13 cellular contexts compared by ENCODE assay signal in genomic region chr4:80393246-80393969, GRCh38. TPM values are rescaled to one million over a fixed set of nuclear protein-coding genes. Genes with fewer than 3 reads are reported as not detected.
DNase-seq lines count a peak whose midpoint lies in the region; ATAC-seq and TF ChIP-seq lines count a peak whose summit lies in the region.
"Had no signal": no experiment of that assay in that cellular context is flagged by ENCODE, and none has a peak within 500 bp of the region (broad histone marks: within the 10 kb centered on the region; RNA-seq: fewer than 3 reads in every experiment).

No MANE protein-coding gene starts in this region.

- peaks cover 6% of the 10 kb centered on the region for H3K4me1 Mint-ChIP-seq in activated CD8-positive, alpha-beta memory T cell treated with anti-CD3 and anti-CD28 coated beads, Interleukin-2, amount 10 ng/mL, durations not matched to agents 7 days and 5 days

- H2BK12ac ChIP-seq in trophoblast cell (ENCODE audit: low read length): no peak overlapping the region

- no peak overlapping the region for H3K4ac ChIP-seq in trophoblast cell (ENCODE audit: low read depth, low read length)

- H3K4me3 ChIP-seq in astrocyte of the cerebellum (ENCODE audit: low read depth, low read length) (no peak overlapping the region), trophoblast cell (ENCODE audit: low read depth, low read length) (no peak overlapping the region), mucosa of descending colon (no peak overlapping the region)

- no peaks in the 10 kb centered on the region for H3K79me2 ChIP-seq in trophoblast cell (ENCODE audit: control insufficient read depth, insufficient read depth, low read length, poor library complexity)

- H3K4me3 Mint-ChIP-seq in activated CD8-positive, alpha-beta memory T cell treated with anti-CD3 and anti-CD28 coated beads, Interleukin-2, amount 10 ng/mL, durations not matched to agents 7 days and 5 days: no peak overlapping the region

- no peaks in the 10 kb centered on the region for H3K79me1 ChIP-seq in trophoblast cell (ENCODE audit: low read length)

- no peaks in the 10 kb centered on the region for H3K36me3 Mint-ChIP-seq in activated CD8-positive, alpha-beta memory T cell treated with anti-CD3 and anti-CD28 coated beads, Interleukin-2, amount 10 ng/mL, durations not matched to agents 7 days and 5 days

- no peak overlapping the region for H2AK5ac ChIP-seq in trophoblast cell (ENCODE audit: low read length)

- TF ChIP-seq CTCF in astrocyte of the cerebellum (IDR thresholded peaks at IDR 0.05; ENCODE audit: low read depth, low read length, missing control alignments) (no peak), mucosa of descending colon (IDR thresholded peaks at IDR 0.05) (no peak)

- H3K4me2 ChIP-seq in trophoblast cell (ENCODE audit: low read length): no peak overlapping the region

- no peak overlapping the region for H4K12ac ChIP-seq in trophoblast cell (ENCODE audit: low read depth, low read length)

- no peaks in the 10 kb centered on the region for H3K27me3 ChIP-seq in trophoblast cell (ENCODE audit: insufficient read depth, low read length)

- no peak overlapping the region for H3K27ac Mint-ChIP-seq in activated CD8-positive, alpha-beta memory T cell treated with anti-CD3 and anti-CD28 coated beads, Interleukin-2, amount 10 ng/mL, durations not matched to agents 7 days and 5 days

- no peak overlapping the region for H2BK5ac ChIP-seq in trophoblast cell (ENCODE audit: low read depth, low read length, poor library complexity)

- no CpG with 5 or more reads among the region's 4 CpGs for WGBS in trophoblast cell (ENCODE audit: extremely low coverage, insufficient coverage, insufficient read length)

- no peaks in the 10 kb centered on the region for H3K4me1 ChIP-seq in trophoblast cell (ENCODE audit: control insufficient read depth in 1 of 2, insufficient read depth in 2 of 2, low read length in 2 of 2)
- no peaks in the 10 kb centered on the region for H3K4me1 ChIP-seq in mucosa of descending colon (ENCODE audit: low read depth)

- peak; percentile 71 for ATAC-seq in activated CD8-positive, alpha-beta memory T cell treated with anti-CD3 and anti-CD28 coated beads, Interleukin-2, amount 10 ng/mL, durations not matched to agents 7 days and 5 days
- ATAC-seq in HG02885 (IDR thresholded peaks at IDR 0.05; ENCODE audit: poor library complexity, unreplicated experiment): peak; percentile 71
- no peak for ATAC-seq in mucosa of descending colon
- ATAC-seq in HG03095 (IDR thresholded peaks at IDR 0.05; ENCODE audit: unreplicated experiment): no peak

- intact Hi-C loops in mucosa of descending colon (cut with DNase I, micrococcal nuclease): no loop called here

- DNase-seq in activated CD8-positive, alpha-beta memory T cell treated with anti-CD3 and anti-CD28 coated beads, Interleukin-2, amount 10 ng/mL, durations not matched to agents 7 days and 5 days: no peak
- DNase-seq in activated CD8-positive, alpha-beta memory T cell treated with anti-CD3 and anti-CD28 coated beads, Interleukin-2, amount 50 U/mL, for 4 hours: no peak
- peak; percentile 29 for DNase-seq in astrocyte of the cerebellum (ENCODE audit: low read depth)
- DNase-seq in trophoblast cell: peak; percentile 6 to 33
- no peak for DNase-seq in mucosa of descending colon
- no peak for DNase-seq in cortex of kidney (lab: John Stamatoyannopoulos, UW)
- DNase-seq: activated CD4-positive, alpha-beta T cell treated with anti-CD3 and anti-CD28 coated beads, Interleukin-2, amount 50 U/mL, for 4 hours; AML-193; dermis blood vessel endothelial cell; NCI-H1048; RPMI8226 had no signal

- H3K27ac ChIP-seq in trophoblast cell (ENCODE audit: low read depth, low read length): no peak overlapping the region

- H4K8ac ChIP-seq in trophoblast cell (ENCODE audit: low read depth, low read length): no peak overlapping the region

- CTCF ChIA-PET in activated CD8-positive, alpha-beta memory T cell treated with anti-CD3 and anti-CD28 coated beads, Interleukin-2, amount 10 ng/mL, durations not matched to agents 7 days and 5 days (lab: Charles Lee): no interaction called here

- H3K9me3 ChIP-seq in trophoblast cell (ENCODE audit: insufficient read depth, low read depth, low read length) (no peaks in the 10 kb centered on the region), mucosa of descending colon (no peaks in the 10 kb centered on the region)

- H2AFZ ChIP-seq in trophoblast cell (ENCODE audit: insufficient read depth, low read length, poor library complexity): no peak overlapping the region

- H3K9ac ChIP-seq in trophoblast cell (ENCODE audit: low read length): no peak overlapping the region

- no peak overlapping the region for H3K14ac ChIP-seq in trophoblast cell (ENCODE audit: low read length)

- no peaks in the 10 kb centered on the region for H3K9me3 Mint-ChIP-seq in activated CD8-positive, alpha-beta memory T cell treated with anti-CD3 and anti-CD28 coated beads, Interleukin-2, amount 10 ng/mL, durations not matched to agents 7 days and 5 days (ENCODE audit: low read depth)

- H3K18ac ChIP-seq in trophoblast cell (ENCODE audit: low read length): no peak overlapping the region

- H3K27me3 Mint-ChIP-seq in activated CD8-positive, alpha-beta memory T cell treated with anti-CD3 and anti-CD28 coated beads, Interleukin-2, amount 10 ng/mL, durations not matched to agents 7 days and 5 days: no peaks in the 10 kb centered on the region

- H3K23ac ChIP-seq in trophoblast cell (ENCODE audit: low read length): no peak overlapping the region

- in situ Hi-C loops in astrocyte of the cerebellum (cut with HindIII; ENCODE audit: low sequenced_read_pairs): no loop called here

- H2BK120ac ChIP-seq in trophoblast cell (ENCODE audit: insufficient read depth, low read length, poor library complexity): no peak overlapping the region

- H3K36me3 ChIP-seq in trophoblast cell (ENCODE audit: control insufficient read depth in 1 of 2, insufficient read depth in 2 of 2, low read length in 2 of 2) (no peaks in the 10 kb centered on the region), mucosa of descending colon (ENCODE audit: low read depth) (no peaks in the 10 kb centered on the region)

- no peak overlapping the region for H4K91ac ChIP-seq in trophoblast cell (ENCODE audit: low read depth, low read length)

RNA-seq across cellular contexts. Expression of gene CFAP299, which starts 57.9 kb away (rescaled TPM):
- not detected for total RNA-seq in activated CD8-positive, alpha-beta memory T cell treated with anti-CD3 and anti-CD28 coated beads, Interleukin-2, amount 10 ng/mL, durations not matched to agents 7 days and 5 days
- polyA plus RNA-seq in trophoblast cell (2013): not detected in 2 replicates
- total RNA-seq in mucosa of descending colon: not detected

Comparison
In these comparisons a context has a peak if more than half of its experiments do, and no peak if none do; other contexts are left out.
1. ATAC-seq: peak in activated CD8-positive, alpha-beta memory T cell treated with anti-CD3 and anti-CD28 coated beads, Interleukin-2, amount 10 ng/mL, durations not matched to agents 7 days and 5 days (single experiment) and HG02885 (single experiment); none in mucosa of descending colon (single experiment) and HG03095 (single experiment).
2. DNase-seq: peak in astrocyte of the cerebellum (single experiment) and trophoblast cell (2 of 2); none in activated CD8-positive, alpha-beta memory T cell treated with anti-CD3 and anti-CD28 coated beads, Interleukin-2, amount 10 ng/mL, durations not matched to agents 7 days and 5 days (single experiment), activated CD8-positive, alpha-beta memory T cell treated with anti-CD3 and anti-CD28 coated beads, Interleukin-2, amount 50 U/mL, for 4 hours (single experiment), mucosa of descending colon (0 of 3) and cortex of kidney (single experiment).